Comparison of ENCODE assay signal across 20 cellular contexts in genomic region chr4:20629180-20630115, GRCh38.
DNase-seq lines count a peak whose midpoint lies in the region; ATAC-seq and TF ChIP-seq lines count a peak whose summit lies in the region.
"Had no signal": no experiment of that assay in that cellular context is flagged by ENCODE, and none has a peak within 500 bp of the region (broad histone marks: within the 10 kb centered on the region; RNA-seq: fewer than 3 reads in every experiment).

No MANE protein-coding gene starts in this region.

- peak; percentile 79 for ATAC-seq in GM21723 (IDR thresholded peaks at IDR 0.05; ENCODE audit: unreplicated experiment)
- ATAC-seq in WTC11 = peak; percentile 93
- ATAC-seq in HG02852 (IDR thresholded peaks at IDR 0.05; ENCODE audit: unreplicated experiment) = no peak

- H3K27me3 Mint-ChIP-seq in WTC11 (ENCODE audit: low read depth) = peaks cover 12% of the 10 kb centered on the region

- H3K9me3 Mint-ChIP-seq in WTC11 = peaks cover 5% of the 10 kb centered on the region

- POLR2A ChIA-PET in WTC11 (lab: Charles Lee) = interaction anchor here (0.6 kb wide), 1 partner anchor 17 kb away, joined by 4 read pairs; no protein-coding TSS in a partner anchor

- DNase-seq in AML-193 (lab: John Stamatoyannopoulos, UW) (peak; percentile 3 to 20), M059J (ENCODE audit: low read depth) (peak; percentile 2), WTC11 (ENCODE audit: low spot score) (no peak), NCI-H524 (lab: John Stamatoyannopoulos, UW) (no peak)
- no peak for DNase-seq in stimulated activated CD4-positive, alpha-beta T cell treated with anti-CD3 and anti-CD28 coated beads, Interleukin-15, amount 100 ng/mL, for 24 hours
- DNase-seq in activated T-cell treated with anti-CD3 and anti-CD28 coated beads, Interleukin-2, amount 50 U/mL, for 1 hour = no peak
- DNase-seq: ACHN; activated CD8-positive, alpha-beta memory T cell treated with anti-CD3 and anti-CD28 coated beads for 24 hours; Calu3; effector CD8-positive, alpha-beta T cell; immature natural killer cell; NCI-H1417 treated with DMSO at 0.1 percent for 48 hours; NCI-H526 treated with DMSO at 0.1 percent for 48 hours; pancreas; SHP77 treated with DMSO at 0.1 percent for 48 hours; stimulated activated CD4-positive, alpha-beta T cell treated with anti-CD3 and anti-CD28 coated beads, Interleukin-12 subunit alpha, Interleukin-12 subunit beta, amount 100 ng/mL, for 4 hours; tibial artery had no signal

- CTCF ChIA-PET in WTC11 (lab: Charles Lee) = interaction anchor here (0.6 to 0.7 kb wide), 2 partner anchors 8 to 16 kb away, joined by 3 to 4 read pairs; no protein-coding TSS in a partner anchor

- no peak for TF ChIP-seq CTCF in WTC11 (IDR thresholded peaks at IDR 0.05)

- no peak overlapping the region for H3K27ac Mint-ChIP-seq in WTC11
- H3K27ac Mint-ChIP-seq: brain, immature natural killer cell had no signal

- H3K4me3 Mint-ChIP-seq in WTC11 = no peak overlapping the region
- H3K4me3 Mint-ChIP-seq: brain, immature natural killer cell had no signal

- peaks cover 24% of the 10 kb centered on the region for H3K4me1 Mint-ChIP-seq in WTC11
- H3K4me1 Mint-ChIP-seq: immature natural killer cell had no signal

- H3K36me3 Mint-ChIP-seq in WTC11 = peaks cover 7% of the 10 kb centered on the region; the same call in 1 of the 2 replicates
- H3K36me3 Mint-ChIP-seq: brain, immature natural killer cell had no signal

TF ChIP-seq in WTC11, 78 proteins besides CTCF, POLR2A, EP300 and RAD21:
- TF ChIP-seq TEAD1 (CRISPR knock-in tag; IDR thresholded peaks at IDR 0.05) (peak; percentile 10; the same call in 1 of the 2 replicates), ELF4 (CRISPR knock-in tag; IDR thresholded peaks at IDR 0.05; ENCODE audit: low read depth) (no peak), USF2 (CRISPR knock-in tag; IDR thresholded peaks at IDR 0.05) (0 out of 2 replicates have a peak, but pooled peaks have one; percentile 23), SMAD4 (CRISPR knock-in tag; IDR thresholded peaks at IDR 0.05) (no peak)

Comparison
In these comparisons a context has a peak if more than half of its experiments do, and no peak if none do; other contexts are left out.
1. DNase-seq: peak in AML-193 (2 of 2) and M059J (single experiment); none in WTC11 (single experiment), stimulated activated CD4-positive, alpha-beta T cell treated with anti-CD3 and anti-CD28 coated beads, Interleukin-15, amount 100 ng/mL, for 24 hours (single experiment), activated T-cell treated with anti-CD3 and anti-CD28 coated beads, Interleukin-2, amount 50 U/mL, for 1 hour (single experiment) and NCI-H524 (0 of 2).